ENCODE assay signal across 2 cellular contexts in the genomic region with DNA sequence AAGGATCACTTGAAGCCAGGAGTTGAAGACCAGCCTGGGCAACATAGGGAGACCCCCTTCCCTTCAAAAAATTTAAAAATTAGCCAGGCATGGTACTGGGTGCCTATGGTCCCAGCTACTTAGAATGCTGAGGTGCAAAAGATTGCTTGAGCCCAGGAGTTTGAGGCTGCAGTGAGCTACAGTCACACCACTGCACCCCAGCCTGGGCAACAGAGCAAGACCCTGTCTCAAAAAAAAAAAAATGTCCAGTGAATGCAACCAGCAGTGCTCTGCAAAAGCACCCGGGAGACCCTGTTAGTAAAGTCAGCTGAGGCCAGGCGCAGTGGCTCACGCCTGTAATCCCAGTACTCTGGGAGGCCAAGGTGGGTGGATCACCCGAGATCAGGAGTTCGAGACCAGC.
TF ChIP-seq lines count a peak whose summit lies in the region.

No MANE protein-coding gene starts in this region.

TF ChIP-seq in HEK293, 187 proteins besides CTCF, POLR2A, EP300 and RAD21:
- TF ChIP-seq ZNF121 (tag by site-specific recombination; IDR thresholded peaks at IDR 0.05), result peak; percentile 89

TF ChIP-seq in K562, 482 proteins besides CTCF, POLR2A, EP300 and RAD21:
- peak; percentile 73 for TF ChIP-seq ZNF121 (CRISPR knock-in tag; conservative IDR thresholded peaks at IDR 0.05)
